1 cellular context compared by ENCODE assay signal in genomic region chr2:85662899-85663683, GRCh38.
TF ChIP-seq lines count a peak whose summit lies in the region.

No MANE protein-coding gene starts in this region.

TF ChIP-seq in WTC11, 78 proteins besides CTCF, POLR2A, EP300 and RAD21 (continued from another document):
- TF ChIP-seq, protein P1, sequence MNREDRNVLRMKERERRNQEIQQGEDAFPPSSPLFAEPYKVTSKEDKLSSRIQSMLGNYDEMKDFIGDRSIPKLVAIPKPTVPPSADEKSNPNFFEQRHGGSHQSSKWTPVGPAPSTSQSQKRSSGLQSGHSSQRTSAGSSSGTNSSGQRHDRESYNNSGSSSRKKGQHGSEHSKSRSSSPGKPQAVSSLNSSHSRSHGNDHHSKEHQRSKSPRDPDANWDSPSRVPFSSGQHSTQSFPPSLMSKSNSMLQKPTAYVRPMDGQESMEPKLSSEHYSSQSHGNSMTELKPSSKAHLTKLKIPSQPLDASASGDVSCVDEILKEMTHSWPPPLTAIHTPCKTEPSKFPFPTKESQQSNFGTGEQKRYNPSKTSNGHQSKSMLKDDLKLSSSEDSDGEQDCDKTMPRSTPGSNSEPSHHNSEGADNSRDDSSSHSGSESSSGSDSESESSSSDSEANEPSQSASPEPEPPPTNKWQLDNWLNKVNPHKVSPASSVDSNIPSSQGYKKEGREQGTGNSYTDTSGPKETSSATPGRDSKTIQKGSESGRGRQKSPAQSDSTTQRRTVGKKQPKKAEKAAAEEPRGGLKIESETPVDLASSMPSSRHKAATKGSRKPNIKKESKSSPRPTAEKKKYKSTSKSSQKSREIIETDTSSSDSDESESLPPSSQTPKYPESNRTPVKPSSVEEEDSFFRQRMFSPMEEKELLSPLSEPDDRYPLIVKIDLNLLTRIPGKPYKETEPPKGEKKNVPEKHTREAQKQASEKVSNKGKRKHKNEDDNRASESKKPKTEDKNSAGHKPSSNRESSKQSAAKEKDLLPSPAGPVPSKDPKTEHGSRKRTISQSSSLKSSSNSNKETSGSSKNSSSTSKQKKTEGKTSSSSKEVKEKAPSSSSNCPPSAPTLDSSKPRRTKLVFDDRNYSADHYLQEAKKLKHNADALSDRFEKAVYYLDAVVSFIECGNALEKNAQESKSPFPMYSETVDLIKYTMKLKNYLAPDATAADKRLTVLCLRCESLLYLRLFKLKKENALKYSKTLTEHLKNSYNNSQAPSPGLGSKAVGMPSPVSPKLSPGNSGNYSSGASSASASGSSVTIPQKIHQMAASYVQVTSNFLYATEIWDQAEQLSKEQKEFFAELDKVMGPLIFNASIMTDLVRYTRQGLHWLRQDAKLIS (CRISPR knock-in tag; IDR thresholded peaks at IDR 0.05; ENCODE audit: borderline replicate concordance): no peak
- no peak for TF ChIP-seq TEAD4 (CRISPR knock-in tag; IDR thresholded peaks at IDR 0.05)
- TF ChIP-seq, protein P2, sequence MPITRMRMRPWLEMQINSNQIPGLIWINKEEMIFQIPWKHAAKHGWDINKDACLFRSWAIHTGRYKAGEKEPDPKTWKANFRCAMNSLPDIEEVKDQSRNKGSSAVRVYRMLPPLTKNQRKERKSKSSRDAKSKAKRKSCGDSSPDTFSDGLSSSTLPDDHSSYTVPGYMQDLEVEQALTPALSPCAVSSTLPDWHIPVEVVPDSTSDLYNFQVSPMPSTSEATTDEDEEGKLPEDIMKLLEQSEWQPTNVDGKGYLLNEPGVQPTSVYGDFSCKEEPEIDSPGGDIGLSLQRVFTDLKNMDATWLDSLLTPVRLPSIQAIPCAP (CRISPR knock-in tag; IDR thresholded peaks at IDR 0.05): no peak
